In the genomic region with DNA sequence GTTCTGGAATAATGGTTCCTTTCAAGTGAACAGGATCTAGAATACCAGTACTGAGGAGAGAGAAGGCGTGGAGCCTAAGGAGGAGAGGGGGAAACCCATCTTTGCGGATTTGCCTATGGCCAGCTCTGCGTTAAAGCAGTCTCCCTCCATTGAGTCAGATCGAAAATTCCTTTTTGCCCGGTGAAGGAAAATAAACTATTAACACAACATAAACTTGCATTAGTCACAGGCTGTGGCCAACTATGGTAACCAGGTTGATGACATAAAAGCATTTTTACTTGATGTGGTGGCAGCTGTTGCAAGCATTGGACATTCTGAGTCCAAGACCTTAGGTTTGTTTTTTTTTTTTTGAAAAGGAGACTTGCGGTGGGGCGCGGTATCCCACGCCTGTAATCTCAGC, we compare ENCODE assay signal across 14 cellular contexts. TPM values are rescaled to one million over a fixed set of nuclear protein-coding genes. Genes with fewer than 3 reads are reported as not detected.
A peak's percentile ranks its signal among the peaks of the same experiment; 100 is the strongest.
DNase-seq lines count a peak whose midpoint lies in the region; ATAC-seq and TF ChIP-seq lines count a peak whose summit lies in the region.
"Had no signal": no experiment of that assay in that cellular context is flagged by ENCODE, and none has a peak within 500 bp of the region (broad histone marks: within the 10 kb centered on the region; RNA-seq: fewer than 3 reads in every experiment).

No MANE protein-coding gene starts in this region.

- POLR2A ChIA-PET in SK-N-SH (lab: Yijun Ruan, JAX) (no interaction called here), Panc1 (lab: Charles Lee) (no interaction called here)

- intact Hi-C loops in Panc1 (cut with micrococcal nuclease; ENCODE audit: unreplicated experiment): no loop called here
- intact Hi-C loops in testis (cut with DNase I; ENCODE audit: low total_unique reads): loop anchor here (10.0 kb wide), 1 partner anchor 387 kb away; no protein-coding TSS in a partner anchor

- H3K4me1 ChIP-seq in SK-N-SH (ENCODE audit: control insufficient read depth in 1 of 2, insufficient read depth in 2 of 2, low read depth in 1 of 2, low read length in 1 of 2): peaks cover 0 to 4% of the 10 kb centered on the region in 2 experiments; a peak in 1 of 4 replicates
- no peaks in the 10 kb centered on the region for H3K4me1 ChIP-seq in Panc1 (ENCODE audit: control insufficient read depth, insufficient read depth, low read length)
- peaks cover 14% of the 10 kb centered on the region for H3K4me1 ChIP-seq in skeletal muscle satellite cell (ENCODE audit: control insufficient read depth, insufficient read depth, low read length)
- H3K4me1 ChIP-seq in endodermal cell (ENCODE audit: control insufficient read depth, insufficient read depth, low read length): no peaks in the 10 kb centered on the region
- peaks cover 9% of the 10 kb centered on the region for H3K4me1 ChIP-seq in testis

- no peaks in the 10 kb centered on the region for H3F3A ChIP-seq in SK-N-SH (replicated peaks; ENCODE audit: insufficient read depth)

- no peak overlapping the region for H3K4me3 Mint-ChIP-seq in endodermal cell
- H3K4me3 Mint-ChIP-seq: brain had no signal

- TF ChIP-seq POLR2A in testis (IDR thresholded peaks at IDR 0.05): no peak

- no peaks in the 10 kb centered on the region for H3K9me3 Mint-ChIP-seq in endodermal cell

- ATAC-seq in SK-N-SH treated with all-trans-retinoic acid at 6 μM for 48 hours (no peak; the same call in 2 of the 3 replicates), Panc1 (peak; percentile 68; the same call in 1 of the 2 replicates)
- ATAC-seq: Right ventricle myocardium inferior had no signal

- H3K79me2 ChIP-seq in SK-N-SH (ENCODE audit: insufficient read depth): no peaks in the 10 kb centered on the region

- BruUV-seq in Panc1 (replicated peaks; lab: Mats Ljungman, UMichigan): no TSS peak

- no peak overlapping the region for H2AFZ ChIP-seq in SK-N-SH (ENCODE audit: low read depth)

- H3K36me3 Mint-ChIP-seq in endodermal cell (ENCODE audit: low read depth): peaks cover 46% of the 10 kb centered on the region

- no peaks in the 10 kb centered on the region for H3K27me3 Mint-ChIP-seq in endodermal cell (ENCODE audit: insufficient read depth)

- no peak overlapping the region for H3K27ac Mint-ChIP-seq in endodermal cell
- H3K27ac Mint-ChIP-seq: brain had no signal

- TF ChIP-seq EP300 in SK-N-SH (IDR thresholded peaks at IDR 0.05; ENCODE audit: borderline replicate concordance in 1 of 2, low read depth in 1 of 2, low read length in 1 of 2): no peak

- H3K9me3 ChIP-seq in SK-N-SH: no peaks in the 10 kb centered on the region
- no peaks in the 10 kb centered on the region for H3K9me3 ChIP-seq in Panc1 (ENCODE audit: control insufficient read depth, insufficient read depth, low read depth, low read length)
- no peaks in the 10 kb centered on the region for H3K9me3 ChIP-seq in skeletal muscle satellite cell (replicated peaks; ENCODE audit: low read length)
- H3K9me3 ChIP-seq in endodermal cell (ENCODE audit: control insufficient read depth, low read length): no peaks in the 10 kb centered on the region
- H3K9me3 ChIP-seq in testis: no peaks in the 10 kb centered on the region

- CTCF ChIA-PET in SK-N-SH (lab: Yijun Ruan, JAX) (interaction anchor here (2.6 kb wide), 1 partner anchor 21 kb away, joined by 11 read pairs; no protein-coding TSS in a partner anchor), Panc1 (lab: Charles Lee) (interaction anchor here (0.6 to 0.7 kb wide), 2 partner anchors 47 to 88 kb away, joined by 4 to 8 read pairs; no protein-coding TSS in a partner anchor)

- no peak overlapping the region for H3K4me2 ChIP-seq in SK-N-SH
- H3K4me2 ChIP-seq in skeletal muscle satellite cell (ENCODE audit: low read length): peak overlapping the region; percentile 19

- TF ChIP-seq RAD21 in SK-N-SH (IDR thresholded peaks at IDR 0.05; ENCODE audit: low read length): no peak

- H3K4me1 Mint-ChIP-seq in endodermal cell: no peaks in the 10 kb centered on the region

- no peaks in the 10 kb centered on the region for H3K27me3 ChIP-seq in SK-N-SH (ENCODE audit: insufficient read depth)
- no peaks in the 10 kb centered on the region for H3K27me3 ChIP-seq in Panc1 (ENCODE audit: control insufficient read depth, insufficient read depth, low read length)
- no peaks in the 10 kb centered on the region for H3K27me3 ChIP-seq in skeletal muscle satellite cell (ENCODE audit: control insufficient read depth, insufficient read depth, low read length)
- no peaks in the 10 kb centered on the region for H3K27me3 ChIP-seq in endodermal cell (ENCODE audit: control insufficient read depth, insufficient read depth, low read length, poor library complexity, severe bottlenecking)
- H3K27me3 ChIP-seq in testis: no peaks in the 10 kb centered on the region

- no peak for DNase-seq in SK-N-SH
- peak; percentile 83 for DNase-seq in Panc1 (ENCODE audit: low read depth, low spot score)
- peak; percentile 40 for DNase-seq in epithelial cell of prostate (ENCODE audit: low read depth, low spot score)
- no peak for DNase-seq in endodermal cell
- no peak for DNase-seq in testis
- no peak for DNase-seq in caudate nucleus (lab: John Stamatoyannopoulos, UW)
- DNase-seq: DND-41, NCI-H345 had no signal

- no peaks in the 10 kb centered on the region for H3K9me2 ChIP-seq in SK-N-SH

- H3K4me3 ChIP-seq in SK-N-SH (ENCODE audit: low read depth in 2 of 2, low read length in 1 of 2) (no peak overlapping the region), Panc1 (ENCODE audit: low read depth in 2 of 2, low read length in 2 of 2) (no peak overlapping the region), skeletal muscle satellite cell (ENCODE audit: low read length) (no peak overlapping the region), endodermal cell (ENCODE audit: low read length) (no peak overlapping the region), testis (no peak overlapping the region)

- TF ChIP-seq CTCF in SK-N-SH (IDR thresholded peaks at IDR 0.05): no peak
- TF ChIP-seq CTCF in Panc1 (IDR thresholded peaks at IDR 0.05): no peak
- no peak for TF ChIP-seq CTCF in endodermal cell (conservative IDR thresholded peaks at IDR 0.05)
- TF ChIP-seq CTCF in testis (IDR thresholded peaks at IDR 0.05): no peak

- H4K20me1 ChIP-seq in SK-N-SH (ENCODE audit: insufficient read depth): no peaks in the 10 kb centered on the region

- in situ Hi-C loops in Panc1 (cut with HindIII; ENCODE audit: low pct_unique_long_range_greater_than_20kb, low sequenced_read_pairs): no loop called here

- H3K9ac ChIP-seq in SK-N-SH (no peak overlapping the region), skeletal muscle satellite cell (ENCODE audit: low read depth, low read length) (no peak overlapping the region), endodermal cell (ENCODE audit: extremely low read depth, low read length, poor library complexity, severe bottlenecking) (no peak overlapping the region)

- 85% methylated on average over 9 of the region's 9 CpGs for WGBS in SK-N-SH (ENCODE audit: low lambda C conversion rate)
- 91 to 93% methylated on average over 7 to 9 of the region's 9 CpGs for WGBS in endodermal cell (ENCODE audit: insufficient coverage in 1 of 2, insufficient read length in 1 of 2), 2 experiments
- WGBS in testis, 2 donors: 90 to 96% methylated on average over 9 of the region's 9 CpGs

- H3K36me3 ChIP-seq in SK-N-SH (replicated peaks in 1 of 2; ENCODE audit: control insufficient read depth in 1 of 2, insufficient read depth in 2 of 2, low read length in 1 of 2) (peaks cover 8 to 9% of the 10 kb centered on the region in 2 experiments), Panc1 (ENCODE audit: control insufficient read depth, insufficient read depth, low read length) (no peaks in the 10 kb centered on the region), skeletal muscle satellite cell (ENCODE audit: insufficient read depth, low read length) (peaks cover 18% of the 10 kb centered on the region), endodermal cell (ENCODE audit: control insufficient read depth, insufficient read depth, low read length) (peaks cover 66% of the 10 kb centered on the region), testis (ENCODE audit: low read depth, missing control alignments) (no peaks in the 10 kb centered on the region)

- H3K27ac ChIP-seq in SK-N-SH (ENCODE audit: low read depth in 2 of 2, low read length in 1 of 2): no peak overlapping the region
- H3K27ac ChIP-seq in Panc1 (ENCODE audit: low read length): no peak overlapping the region
- H3K27ac ChIP-seq in epithelial cell of prostate: peak overlapping the region; percentile 65
- H3K27ac ChIP-seq in endodermal cell (ENCODE audit: low read depth, low read length): no peak overlapping the region
- no peak overlapping the region for H3K27ac ChIP-seq in testis
- H3K27ac ChIP-seq in caudate nucleus (ENCODE audit: low read depth, low read length): no peak overlapping the region
- H3K27ac ChIP-seq: HL-60 had no signal

RNA-seq across cellular contexts. Expression of a gene that starts 8.9 kb away (rescaled TPM):
- polyA plus RNA-seq in SK-N-SH (2012; rRNA removed) (10.0 and 12.8 TPM in 2 replicates), testis (ENCODE audit: insufficient read depth, low read depth, low replicate concordance) (22.8 TPM)
- polyA plus RNA-seq in SK-N-SH (2012; cell fraction: cytosol; rRNA removed): 9.9 and 14.0 TPM in 2 replicates
- 3.7 and 3.8 TPM in 2 replicates for polyA plus RNA-seq in SK-N-SH (2012; cell fraction: nucleus; rRNA removed)
- total RNA-seq in Panc1 (2021; ENCODE audit: unreplicated experiment) (15.2 TPM), endodermal cell (10 to 100 TPM; 16.5 to 28.8 TPM), testis (100 to 1,000 TPM in 1 of 2 donors, 10 to 100 TPM in 1; 54.2 to 131 TPM)
- 14.6 TPM for polyA plus RNA-seq in Panc1 (2012; ENCODE audit: insufficient read length)
- 21.3 and 24.9 TPM in 2 replicates for total RNA-seq in skeletal muscle satellite cell (2012; rRNA removed)
- polyA plus RNA-seq in endodermal cell (2013, experiment 1 of 2): 32.2 TPM
- 26.5 TPM for polyA plus RNA-seq in endodermal cell (2013, experiment 2 of 2)

RNA-seq across cellular contexts. Expression of a gene that starts 16.7 kb away (rescaled TPM):
- polyA plus RNA-seq in SK-N-SH (2012; rRNA removed) (not detected in 2 replicates), testis (ENCODE audit: insufficient read depth, low read depth, low replicate concordance) (11.7 TPM)
- polyA plus RNA-seq in SK-N-SH (2012; cell fraction: cytosol; rRNA removed): 0.01 TPM in 2 replicates
- 0.04 and 0.05 TPM in 2 replicates for polyA plus RNA-seq in SK-N-SH (2012; cell fraction: nucleus; rRNA removed)
- total RNA-seq in Panc1 (2021; ENCODE audit: unreplicated experiment) (0.62 TPM), endodermal cell (under 1 TPM; 0.40 to 0.82 TPM), testis (10 to 100 TPM; 19.9 to 21.2 TPM)
- 0.68 TPM for polyA plus RNA-seq in Panc1 (2012; ENCODE audit: insufficient read length)
- total RNA-seq in skeletal muscle satellite cell (2012; rRNA removed): not detected in 2 replicates
- polyA plus RNA-seq in endodermal cell (2013, experiment 1 of 2): 0.11 TPM
- polyA plus RNA-seq in endodermal cell (2013, experiment 2 of 2): 0.29 TPM

RNA-seq across cellular contexts. Expression of a gene that starts 44.0 kb away (rescaled TPM):
- polyA plus RNA-seq in SK-N-SH (2012; rRNA removed) (not detected in 2 replicates), testis (ENCODE audit: insufficient read depth, low read depth, low replicate concordance) (0.18 TPM)
- polyA plus RNA-seq in SK-N-SH (2012; cell fraction: cytosol; rRNA removed): not detected in 2 replicates
- polyA plus RNA-seq in SK-N-SH (2012; cell fraction: nucleus; rRNA removed): 0.02 TPM in 1 of 2 replicates, not detected in the other
- total RNA-seq in Panc1 (2021; ENCODE audit: unreplicated experiment) (not detected), endodermal cell (not detected), testis (under 1 TPM in 1 of 2 donors, not detected in 1; 0.31 TPM)
- not detected for polyA plus RNA-seq in Panc1 (2012; ENCODE audit: insufficient read length)
- total RNA-seq in skeletal muscle satellite cell (2012; rRNA removed): not detected in 2 replicates
- not detected for polyA plus RNA-seq in endodermal cell (2013, experiment 1 of 2)
- not detected for polyA plus RNA-seq in endodermal cell (2013, experiment 2 of 2)
- total RNA-seq: Right ventricle myocardium inferior, temporal lobe had no signal

Comparison
In these comparisons a context has a peak if more than half of its experiments do, and no peak if none do; other contexts are left out.
1. DNase-seq: peak in Panc1 (single experiment) and epithelial cell of prostate (single experiment); none in SK-N-SH (single experiment), endodermal cell (single experiment), testis (single experiment) and caudate nucleus (0 of 61).
2. RNA of a gene that starts 16.7 kb away (total RNA-seq): 19.9 to 21.2 TPM in testis; 0.40 to 0.82 TPM in endodermal cell and 0.62 TPM in Panc1 (single experiment); every median in the first group is over 10 times any median in the second.